21 cellular contexts compared by ENCODE assay signal in the genomic region with DNA sequence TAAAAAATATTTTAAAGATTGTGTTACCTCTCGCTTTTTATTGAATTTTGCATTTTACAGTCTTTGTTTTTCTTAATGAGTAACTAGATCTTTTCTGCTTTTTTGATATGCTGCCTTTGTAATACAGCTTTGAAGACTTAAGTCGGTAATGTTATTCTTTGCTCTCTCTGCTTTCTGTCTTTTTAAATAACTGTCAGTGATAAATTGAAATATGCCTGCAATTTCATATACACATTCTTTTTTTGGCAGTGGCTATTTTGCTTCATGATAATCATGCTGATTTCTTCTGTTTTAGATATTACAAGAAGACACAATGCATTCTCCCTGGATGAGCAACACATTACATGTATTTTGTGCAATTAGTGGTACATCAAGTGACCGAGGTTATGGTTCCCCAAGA. TPM values are rescaled to one million over a fixed set of nuclear protein-coding genes. Genes with fewer than 3 reads are reported as not detected.
DNase-seq lines count a peak whose midpoint lies in the region; ATAC-seq and TF ChIP-seq lines count a peak whose summit lies in the region.
"Had no signal": no experiment of that assay in that cellular context is flagged by ENCODE, and none has a peak within 500 bp of the region (broad histone marks: within the 10 kb centered on the region; RNA-seq: fewer than 3 reads in every experiment).

No MANE protein-coding gene starts in this region.

- TF ChIP-seq EP300 in SK-N-SH (IDR thresholded peaks at IDR 0.05; ENCODE audit: borderline replicate concordance in 1 of 2, low read depth in 1 of 2, low read length in 1 of 2) = no peak

- no peaks in the 10 kb centered on the region for H3K27me3 Mint-ChIP-seq in chondrocyte (ENCODE audit: low read depth)
- H3K27me3 Mint-ChIP-seq: CD4-positive, alpha-beta T cell had no signal

- peaks cover 2% of the 10 kb centered on the region for H3K9me3 Mint-ChIP-seq in chondrocyte (ENCODE audit: low read depth)
- H3K9me3 Mint-ChIP-seq: CD4-positive, alpha-beta T cell had no signal

- H3K4me1 ChIP-seq in SK-N-SH (ENCODE audit: control insufficient read depth in 1 of 2, insufficient read depth in 2 of 2, low read depth in 1 of 2, low read length in 1 of 2) = no peaks in the 10 kb centered on the region
- H3K4me1 ChIP-seq: BE2C; BLaER1 treated with 17β-estradiol and CSF1 and Interleukin-3, amounts not matched to agents 10 nM and 100 nM had no signal

- no peaks in the 10 kb centered on the region for H3F3A ChIP-seq in SK-N-SH (replicated peaks; ENCODE audit: insufficient read depth)

- no peak overlapping the region for H3K27ac ChIP-seq in SK-N-SH (ENCODE audit: low read depth in 2 of 2, low read length in 1 of 2)
- H3K27ac ChIP-seq: A549; BLaER1 treated with 17β-estradiol and CSF1 and Interleukin-3, amounts not matched to agents 10 nM and 100 nM had no signal

- H3K4me2 ChIP-seq in SK-N-SH = no peak overlapping the region
- H3K4me2 ChIP-seq: A549; BLaER1 treated with 17β-estradiol and CSF1 and Interleukin-3, amounts not matched to agents 10 nM and 100 nM had no signal

- no peaks in the 10 kb centered on the region for H3K79me2 ChIP-seq in SK-N-SH (ENCODE audit: insufficient read depth)

- H3K4me3 ChIP-seq in SK-N-SH (ENCODE audit: low read depth in 2 of 2, low read length in 1 of 2) (no peak overlapping the region), fibroblast of the aortic adventitia (ENCODE audit: low read depth, low read length) (no peak overlapping the region)
- H3K4me3 ChIP-seq: A549; BLaER1 treated with 17β-estradiol and CSF1 and Interleukin-3, amounts not matched to agents 10 nM and 100 nM had no signal

- H3K9ac ChIP-seq in SK-N-SH = no peak overlapping the region
- H3K9ac ChIP-seq: BLaER1 treated with 17β-estradiol and CSF1 and Interleukin-3, amounts not matched to agents 10 nM and 100 nM had no signal

- H4K20me1 ChIP-seq in SK-N-SH (ENCODE audit: insufficient read depth) = no peaks in the 10 kb centered on the region
- H4K20me1 ChIP-seq: BLaER1 treated with 17β-estradiol and CSF1 and Interleukin-3, amounts not matched to agents 10 nM and 100 nM had no signal

- peak overlapping the region; percentile 75 for H3K27ac Mint-ChIP-seq in chondrocyte (ENCODE audit: unreplicated experiment)
- H3K27ac Mint-ChIP-seq: CD14-positive monocyte; CD4-positive, alpha-beta T cell had no signal

- H3K4me3 Mint-ChIP-seq in chondrocyte (ENCODE audit: unreplicated experiment) = no peak overlapping the region
- H3K4me3 Mint-ChIP-seq: CD14-positive monocyte; CD4-positive, alpha-beta T cell had no signal

- no peak for TF ChIP-seq RAD21 in SK-N-SH (IDR thresholded peaks at IDR 0.05; ENCODE audit: low read length)

- ATAC-seq in SK-N-SH treated with all-trans-retinoic acid at 6 μM for 48 hours = no peak
- no peak for ATAC-seq in GM21619 (IDR thresholded peaks at IDR 0.05; ENCODE audit: unreplicated experiment)
- ATAC-seq: A549 had no signal

- H3K27me3 ChIP-seq in SK-N-SH (ENCODE audit: insufficient read depth) = no peaks in the 10 kb centered on the region
- H3K27me3 ChIP-seq: BE2C had no signal

- TF ChIP-seq CTCF in SK-N-SH (IDR thresholded peaks at IDR 0.05) = no peak
- TF ChIP-seq CTCF in chondrocyte (IDR thresholded peaks at IDR 0.05) = no peak
- TF ChIP-seq CTCF in fibroblast of the aortic adventitia (IDR thresholded peaks at IDR 0.05; ENCODE audit: insufficient read depth, low read length) = no peak

- 35% methylated on average over 3 of the region's 3 CpGs for WGBS in SK-N-SH (ENCODE audit: low lambda C conversion rate)

- no peaks in the 10 kb centered on the region for H3K9me3 ChIP-seq in SK-N-SH
- H3K9me3 ChIP-seq: A549; BE2C; BLaER1 treated with 17β-estradiol and CSF1 and Interleukin-3, amounts not matched to agents 10 nM and 100 nM had no signal

- no peak overlapping the region for H2AFZ ChIP-seq in SK-N-SH (ENCODE audit: low read depth)

- no peaks in the 10 kb centered on the region for H3K9me2 ChIP-seq in SK-N-SH

- H3K36me3 Mint-ChIP-seq in chondrocyte (ENCODE audit: low read depth) = no peaks in the 10 kb centered on the region

- POLR2A ChIA-PET in SK-N-SH (lab: Yijun Ruan, JAX) = no interaction called here

- CTCF ChIA-PET in SK-N-SH (lab: Yijun Ruan, JAX) = interaction anchor here (1.8 kb wide), 1 partner anchor 122 kb away, joined by 6 read pairs; no protein-coding TSS in a partner anchor

- peaks cover 0 to 36% of the 10 kb centered on the region in 2 experiments for H3K36me3 ChIP-seq in SK-N-SH (replicated peaks in 1 of 2; ENCODE audit: control insufficient read depth in 1 of 2, insufficient read depth in 2 of 2, low read length in 1 of 2)
- H3K36me3 ChIP-seq: BE2C had no signal

- peaks cover 12% of the 10 kb centered on the region for H3K4me1 Mint-ChIP-seq in chondrocyte (ENCODE audit: low read depth)

- DNase-seq in SK-N-SH (no peak), chondrocyte (ENCODE audit: low spot score) (no peak), fibroblast of the aortic adventitia (ENCODE audit: low read depth) (peak; percentile 14), KG1 (lab: John Stamatoyannopoulos, UW) (no peak)
- DNase-seq: 8988T; ACHN; AML-193; BE2C; Calu3; CD4-positive, alpha-beta T cell; COR-L47; DMS53; DMS79 treated with DMSO at 0.1 percent for 48 hours; GF-D8; GOT3; HCEC 1CT had no signal

TF ChIP-seq in SK-N-SH treated with all-trans-retinoic acid at 6 μM for 48 hours, 23 proteins besides CTCF, POLR2A, EP300 and RAD21:
- TF ChIP-seq ISL1 (CRISPR knock-in tag; IDR thresholded peaks at IDR 0.05) (peak; percentile 87), TCF4 (CRISPR knock-in tag; IDR thresholded peaks at IDR 0.05; ENCODE audit: borderline replicate concordance) (peak; percentile 51; the same call in 1 of the 2 replicates)
- TF ChIP-seq, protein P1, sequence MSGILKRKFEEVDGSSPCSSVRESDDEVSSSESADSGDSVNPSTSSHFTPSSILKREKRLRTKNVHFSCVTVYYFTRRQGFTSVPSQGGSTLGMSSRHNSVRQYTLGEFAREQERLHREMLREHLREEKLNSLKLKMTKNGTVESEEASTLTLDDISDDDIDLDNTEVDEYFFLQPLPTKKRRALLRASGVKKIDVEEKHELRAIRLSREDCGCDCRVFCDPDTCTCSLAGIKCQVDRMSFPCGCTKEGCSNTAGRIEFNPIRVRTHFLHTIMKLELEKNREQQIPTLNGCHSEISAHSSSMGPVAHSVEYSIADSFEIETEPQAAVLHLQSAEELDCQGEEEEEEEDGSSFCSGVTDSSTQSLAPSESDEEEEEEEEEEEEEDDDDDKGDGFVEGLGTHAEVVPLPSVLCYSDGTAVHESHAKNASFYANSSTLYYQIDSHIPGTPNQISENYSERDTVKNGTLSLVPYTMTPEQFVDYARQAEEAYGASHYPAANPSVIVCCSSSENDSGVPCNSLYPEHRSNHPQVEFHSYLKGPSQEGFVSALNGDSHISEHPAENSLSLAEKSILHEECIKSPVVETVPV (CRISPR knock-in tag; IDR thresholded peaks at IDR 0.05) = no peak

TF ChIP-seq in SK-N-SH, 30 proteins besides CTCF, POLR2A, EP300 and RAD21:
- TF ChIP-seq, protein P2, sequence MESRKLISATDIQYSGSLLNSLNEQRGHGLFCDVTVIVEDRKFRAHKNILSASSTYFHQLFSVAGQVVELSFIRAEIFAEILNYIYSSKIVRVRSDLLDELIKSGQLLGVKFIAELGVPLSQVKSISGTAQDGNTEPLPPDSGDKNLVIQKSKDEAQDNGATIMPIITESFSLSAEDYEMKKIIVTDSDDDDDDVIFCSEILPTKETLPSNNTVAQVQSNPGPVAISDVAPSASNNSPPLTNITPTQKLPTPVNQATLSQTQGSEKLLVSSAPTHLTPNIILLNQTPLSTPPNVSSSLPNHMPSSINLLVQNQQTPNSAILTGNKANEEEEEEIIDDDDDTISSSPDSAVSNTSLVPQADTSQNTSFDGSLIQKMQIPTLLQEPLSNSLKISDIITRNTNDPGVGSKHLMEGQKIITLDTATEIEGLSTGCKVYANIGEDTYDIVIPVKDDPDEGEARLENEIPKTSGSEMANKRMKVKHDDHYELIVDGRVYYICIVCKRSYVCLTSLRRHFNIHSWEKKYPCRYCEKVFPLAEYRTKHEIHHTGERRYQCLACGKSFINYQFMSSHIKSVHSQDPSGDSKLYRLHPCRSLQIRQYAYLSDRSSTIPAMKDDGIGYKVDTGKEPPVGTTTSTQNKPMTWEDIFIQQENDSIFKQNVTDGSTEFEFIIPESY (IDR thresholded peaks at IDR 0.05; ENCODE audit: borderline replicate concordance, low read depth) = no peak
- TF ChIP-seq RFX5 (IDR thresholded peaks at IDR 0.05; ENCODE audit: low read length) (no peak), SIN3A (IDR thresholded peaks at IDR 0.05; ENCODE audit: borderline replicate concordance, low read depth, low read length) (no peak)

RNA-seq across cellular contexts. Expression of a gene that starts 42.0 kb away (rescaled TPM):
- polyA plus RNA-seq in SK-N-SH (2012; rRNA removed) = 27.0 and 29.9 TPM in 2 replicates
- 38.7 and 46.4 TPM in 2 replicates for polyA plus RNA-seq in SK-N-SH (2012; cell fraction: cytosol; rRNA removed)
- polyA plus RNA-seq in SK-N-SH (2012; cell fraction: nucleus; rRNA removed) = 9.9 and 16.7 TPM in 2 replicates
- total RNA-seq in chondrocyte (64.4 to 70.4 TPM (median 68.2 TPM) in 3 replicates), fibroblast of the aortic adventitia (ENCODE audit: low replicate concordance) (52.7 and 66.8 TPM in 2 replicates)
